In the genomic region with DNA sequence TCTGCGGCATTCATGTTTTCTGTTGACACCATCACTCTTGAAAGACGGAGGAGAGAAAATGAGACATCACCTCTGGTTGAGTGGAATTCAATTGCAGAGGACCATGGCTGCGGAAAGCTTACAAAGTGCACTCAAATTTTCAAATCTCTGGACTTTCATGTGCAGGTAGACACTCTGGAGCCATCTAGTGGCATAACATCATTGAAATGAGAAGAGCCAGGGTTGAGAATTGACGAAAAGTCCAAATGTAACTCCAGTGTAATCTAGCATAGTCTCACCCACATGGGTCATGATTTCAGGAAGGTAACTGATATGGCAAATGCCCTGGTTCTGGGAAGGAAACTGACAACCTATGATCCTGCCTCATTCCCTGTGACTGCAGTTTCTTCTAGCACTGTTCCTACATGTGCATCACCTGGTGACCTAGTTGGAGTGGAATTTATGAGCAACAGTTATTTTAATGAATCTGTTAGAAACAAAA, we compare ENCODE assay signal across 8 cellular contexts.
DNase-seq lines count a peak whose midpoint lies in the region; ATAC-seq and TF ChIP-seq lines count a peak whose summit lies in the region.

No MANE protein-coding gene starts in this region.

- H3K36me3 Mint-ChIP-seq in activated CD4-positive, alpha-beta T cell treated with anti-CD3 and anti-CD28 coated beads, Interleukin-2, amount 10 ng/mL, durations not matched to agents 24 days and 14 days (ENCODE audit: low read depth): no peaks in the 10 kb centered on the region

- TF ChIP-seq EP300 in transverse colon (IDR thresholded peaks at IDR 0.05; ENCODE audit: low read depth): no peak

- intact Hi-C loops in Panc1 (cut with micrococcal nuclease; ENCODE audit: unreplicated experiment) (no loop called here), transverse colon (cut with DNase I; ENCODE audit: low total_unique reads) (no loop called here), Right ventricle myocardium superior (cut with DNase I) (no loop called here)
- intact Hi-C loops in activated CD4-positive, alpha-beta T cell treated with anti-CD3 and anti-CD28 coated beads, Interleukin-2, amount 10 ng/mL, durations not matched to agents 24 days and 14 days (cut with micrococcal nuclease): no loop called here

- no peak overlapping the region for H3K27ac Mint-ChIP-seq in activated CD4-positive, alpha-beta T cell treated with anti-CD3 and anti-CD28 coated beads, Interleukin-2, amount 10 ng/mL, durations not matched to agents 24 days and 14 days

- WGBS in transverse colon (ENCODE audit: low coverage in 1 of 2), 2 donors: 50 to 80% methylated on average over 1 to 4 of the region's 4 CpGs

- H3K9me3 Mint-ChIP-seq in activated CD4-positive, alpha-beta T cell treated with anti-CD3 and anti-CD28 coated beads, Interleukin-2, amount 10 ng/mL, durations not matched to agents 24 days and 14 days: no peaks in the 10 kb centered on the region

- no peaks in the 10 kb centered on the region for H3K27me3 Mint-ChIP-seq in activated CD4-positive, alpha-beta T cell treated with anti-CD3 and anti-CD28 coated beads, Interleukin-2, amount 10 ng/mL, durations not matched to agents 24 days and 14 days

- H3K4me3 ChIP-seq in HEK293 (ENCODE audit: low read depth, low read length): no peak overlapping the region
- no peak overlapping the region for H3K4me3 ChIP-seq in Panc1 (ENCODE audit: low read depth in 2 of 2, low read length in 2 of 2)
- H3K4me3 ChIP-seq in transverse colon: no peak overlapping the region

- no peaks in the 10 kb centered on the region for H3K4me1 ChIP-seq in HEK293 (ENCODE audit: control insufficient read depth, insufficient read depth, low read length)
- no peaks in the 10 kb centered on the region for H3K4me1 ChIP-seq in Panc1 (ENCODE audit: control insufficient read depth, insufficient read depth, low read length)
- H3K4me1 ChIP-seq in transverse colon: no peaks in the 10 kb centered on the region

- in situ Hi-C loops in Panc1 (cut with HindIII; ENCODE audit: low pct_unique_long_range_greater_than_20kb, low sequenced_read_pairs): no loop called here
- in situ Hi-C loops in transverse colon (cut with MboI; ENCODE audit: low pct_ligation_motif_present in 1 of 4, low pct_unique_long_range_greater_than_20kb in 1 of 4, low sequenced_read_pairs in 3 of 4): loop anchor here in 3 of 4 donors (25.0 kb wide), 1 partner anchor 1642 kb away; no protein-coding TSS in a partner anchor

- no TSS peak for BruUV-seq in Panc1 (replicated peaks; lab: Mats Ljungman, UMichigan)

- ATAC-seq in Panc1: peak; percentile 60
- no peak for ATAC-seq in Right ventricle myocardium superior (ENCODE audit: poor library complexity)

- no peak overlapping the region for H3K4me3 Mint-ChIP-seq in activated CD4-positive, alpha-beta T cell treated with anti-CD3 and anti-CD28 coated beads, Interleukin-2, amount 10 ng/mL, durations not matched to agents 24 days and 14 days

- H3K4me1 Mint-ChIP-seq in activated CD4-positive, alpha-beta T cell treated with anti-CD3 and anti-CD28 coated beads, Interleukin-2, amount 10 ng/mL, durations not matched to agents 24 days and 14 days: no peaks in the 10 kb centered on the region

- no peak for TF ChIP-seq POLR2A in transverse colon (IDR thresholded peaks at IDR 0.05)

- no peaks in the 10 kb centered on the region for H3K9me3 ChIP-seq in HEK293 (ENCODE audit: control insufficient read depth, insufficient read depth, low read depth, low read length)
- H3K9me3 ChIP-seq in Panc1 (ENCODE audit: control insufficient read depth, insufficient read depth, low read depth, low read length): no peaks in the 10 kb centered on the region
- H3K9me3 ChIP-seq in transverse colon: no peaks in the 10 kb centered on the region

- H3K27ac ChIP-seq in HEK293 (ENCODE audit: extremely low read depth, low read depth, low read length): no peak overlapping the region
- no peak overlapping the region for H3K27ac ChIP-seq in Panc1 (ENCODE audit: low read length)
- H3K27ac ChIP-seq in transverse colon: no peak overlapping the region

- CTCF ChIA-PET in HEK293 (lab: Yijun Ruan, JAX) (interaction anchor here (0.5 to 3.1 kb wide), 31 partner anchors 8 to 1832 kb away, joined by 3 to 23 read pairs (median 4); a partner anchor contains a TSS), Panc1 (lab: Charles Lee) (no interaction called here)

- POLR2A ChIA-PET in HEK293 (lab: Yijun Ruan, JAX): no interaction called here
- POLR2A ChIA-PET in Panc1 (lab: Charles Lee): no interaction called here

- H3K27me3 ChIP-seq in Panc1 (ENCODE audit: control insufficient read depth, insufficient read depth, low read length) (no peaks in the 10 kb centered on the region), transverse colon (no peaks in the 10 kb centered on the region)

- H3K36me3 ChIP-seq in HEK293 (ENCODE audit: control insufficient read depth in 2 of 2, insufficient read depth in 1 of 2, low read length in 2 of 2) (no peaks in the 10 kb centered on the region), Panc1 (ENCODE audit: control insufficient read depth, insufficient read depth, low read length) (no peaks in the 10 kb centered on the region), transverse colon (no peaks in the 10 kb centered on the region)

- no peak for TF ChIP-seq CTCF in HEK293 (tag by site-specific recombination; IDR thresholded peaks at IDR 0.05)
- TF ChIP-seq CTCF in Panc1 (IDR thresholded peaks at IDR 0.05): peak; percentile 80
- peak in 3 of 5 experiments; percentile 15 to 26 (median 17) for TF ChIP-seq CTCF in transverse colon (IDR thresholded peaks at IDR 0.05)

- DNase-seq in D341Med (ENCODE audit: low spot score) (peak; percentile 50), Panc1 (ENCODE audit: low read depth, low spot score) (peak; percentile 67), fibroblast of the conjunctiva (ENCODE audit: low read depth) (peak; percentile 58), transverse colon (no peak), DMS79 treated with DMSO at 0.1 percent for 48 hours (lab: John Stamatoyannopoulos, UW) (no peak), Right ventricle myocardium superior (no peak)
- no peak for DNase-seq in activated CD4-positive, alpha-beta T cell treated with anti-CD3 and anti-CD28 coated beads, Interleukin-2, amount 10 ng/mL, durations not matched to agents 24 days and 14 days

TF ChIP-seq in HEK293, 187 proteins besides CTCF, POLR2A, EP300 and RAD21:
- TF ChIP-seq ZBTB21 (tag by site-specific recombination; IDR thresholded peaks at IDR 0.05) (no peak), ZNF138 (tag by site-specific recombination; IDR thresholded peaks at IDR 0.05; ENCODE audit: borderline replicate concordance) (no peak), ZNF324 (tag by site-specific recombination; IDR thresholded peaks at IDR 0.05) (no peak), ZNF654 (tag by site-specific recombination; IDR thresholded peaks at IDR 0.05; ENCODE audit: low read depth) (peak; percentile 40; the same call in 1 of the 2 replicates), TCF7L2 (IDR thresholded peaks at IDR 0.05; ENCODE audit: borderline replicate concordance, low read depth, low read length) (no peak), ZNF19 (tag by site-specific recombination; IDR thresholded peaks at IDR 0.05; ENCODE audit: low read depth) (no peak), ZNF514 (tag by site-specific recombination; IDR thresholded peaks at IDR 0.05) (no peak)
- TF ChIP-seq, protein P1, sequence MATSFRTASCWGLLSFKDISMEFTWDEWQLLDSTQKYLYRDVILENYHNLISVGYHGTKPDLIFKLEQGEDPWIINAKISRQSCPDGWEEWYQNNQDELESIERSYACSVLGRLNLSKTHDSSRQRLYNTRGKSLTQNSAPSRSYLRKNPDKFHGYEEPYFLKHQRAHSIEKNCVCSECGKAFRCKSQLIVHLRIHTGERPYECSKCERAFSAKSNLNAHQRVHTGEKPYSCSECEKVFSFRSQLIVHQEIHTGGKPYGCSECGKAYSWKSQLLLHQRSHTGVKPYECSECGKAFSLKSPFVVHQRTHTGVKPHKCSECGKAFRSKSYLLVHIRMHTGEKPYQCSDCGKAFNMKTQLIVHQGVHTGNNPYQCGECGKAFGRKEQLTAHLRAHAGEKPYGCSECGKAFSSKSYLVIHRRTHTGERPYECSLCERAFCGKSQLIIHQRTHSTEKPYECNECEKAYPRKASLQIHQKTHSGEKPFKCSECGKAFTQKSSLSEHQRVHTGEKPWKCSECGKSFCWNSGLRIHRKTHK (tag by site-specific recombination; IDR thresholded peaks at IDR 0.05): no peak

Comparison
In these comparisons a context has a peak if more than half of its experiments do, and no peak if none do; other contexts are left out.
1. DNase-seq: peak in D341Med (single experiment), Panc1 (single experiment) and fibroblast of the conjunctiva (single experiment); none in transverse colon (single experiment), DMS79 treated with DMSO at 0.1 percent for 48 hours (single experiment), activated CD4-positive, alpha-beta T cell treated with anti-CD3 and anti-CD28 coated beads, Interleukin-2, amount 10 ng/mL, durations not matched to agents 24 days and 14 days (single experiment) and Right ventricle myocardium superior (single experiment).